In genomic region chr20:20860078-20860806, GRCh38 we compare ENCODE assay signal across 2 cellular contexts.
TF ChIP-seq lines count a peak whose summit lies in the region.

No MANE protein-coding gene starts in this region.

TF ChIP-seq in HEK293, 187 proteins besides CTCF, POLR2A, EP300 and RAD21 (continued from another document):
- TF ChIP-seq ZNF692 (tag by site-specific recombination; IDR thresholded peaks at IDR 0.05): 0 out of 2 replicates have a peak, but pooled peaks have one; percentile 18
- peak; percentile 91 for TF ChIP-seq ZNF654 (tag by site-specific recombination; IDR thresholded peaks at IDR 0.05; ENCODE audit: low read depth)
TF ChIP-seq in HEK293: peak in this region for 8.

TF ChIP-seq in SK-N-SH treated with all-trans-retinoic acid at 6 μM for 48 hours, 23 proteins besides CTCF, POLR2A, EP300 and RAD21 (continued from another document):
- TF ChIP-seq CREB5 (CRISPR knock-in tag; IDR thresholded peaks at IDR 0.05; ENCODE audit: low read depth): no peak
